Comparison of ENCODE assay signal across 20 cellular contexts in genomic region chr5:16519435-16519834, GRCh38.
"Had no signal": no experiment of that assay in that cellular context is flagged by ENCODE, and none has a peak within 500 bp of the region (broad histone marks: within the 10 kb centered on the region; RNA-seq: fewer than 3 reads in every experiment).

No MANE protein-coding gene starts in this region.

- H3K9me3 ChIP-seq: sigmoid colon, stomach, suprapubic skin, uterus had no signal

- H3K27ac ChIP-seq: coronary artery, parathyroid adenoma, suprapubic skin, uterus had no signal

- DNase-seq: activated B cell treated with CpG ODN at 0.5 μM for 24 hours; activated CD4-positive, alpha-beta T cell treated with anti-CD3 and anti-CD28 coated beads for 36 hours; activated CD4-positive, alpha-beta T cell treated with anti-CD3 and anti-CD28 coated beads, Interleukin-2, amount 50 U/mL, for 48 hours; activated gamma-delta T cell; activated T-cell treated with anti-CD3 and anti-CD28 coated beads for 4 hours; aorta; foreskin fibroblast; kidney glomerular epithelial cell; nucleus accumbens; sigmoid colon; stimulated activated CD4-positive, alpha-beta T cell treated with anti-CD3 and anti-CD28 coated beads, Interleukin-15, amount 100 ng/mL, for 24 hours; stomach; T1000; trophoblast cell; uterus had no signal

- H3K27me3 ChIP-seq: sigmoid colon, stomach, suprapubic skin, uterus had no signal

- H3K36me3 ChIP-seq: sigmoid colon, stomach, suprapubic skin, uterus had no signal

- H3K4me2 ChIP-seq: smooth muscle cell had no signal

- H3K4me3 ChIP-seq: coronary artery, sigmoid colon, smooth muscle cell, stomach, suprapubic skin, uterus had no signal

- ATAC-seq: activated CD4-positive, alpha-beta T cell treated with anti-CD3 and anti-CD28 coated beads for 36 hours; stimulated activated memory B cell treated with anti-CD40 and anti-IgM and Interleukin-4, amounts not matched to agents 10 μg/mL and 1 μg/mL and 100 μg/mL, for 72 hours had no signal

- H2AFZ ChIP-seq: parathyroid adenoma had no signal

- H3K4me1 ChIP-seq: parathyroid adenoma, sigmoid colon, suprapubic skin, uterus had no signal
